ENCODE assay signal across 8 cellular contexts in the genomic region with DNA sequence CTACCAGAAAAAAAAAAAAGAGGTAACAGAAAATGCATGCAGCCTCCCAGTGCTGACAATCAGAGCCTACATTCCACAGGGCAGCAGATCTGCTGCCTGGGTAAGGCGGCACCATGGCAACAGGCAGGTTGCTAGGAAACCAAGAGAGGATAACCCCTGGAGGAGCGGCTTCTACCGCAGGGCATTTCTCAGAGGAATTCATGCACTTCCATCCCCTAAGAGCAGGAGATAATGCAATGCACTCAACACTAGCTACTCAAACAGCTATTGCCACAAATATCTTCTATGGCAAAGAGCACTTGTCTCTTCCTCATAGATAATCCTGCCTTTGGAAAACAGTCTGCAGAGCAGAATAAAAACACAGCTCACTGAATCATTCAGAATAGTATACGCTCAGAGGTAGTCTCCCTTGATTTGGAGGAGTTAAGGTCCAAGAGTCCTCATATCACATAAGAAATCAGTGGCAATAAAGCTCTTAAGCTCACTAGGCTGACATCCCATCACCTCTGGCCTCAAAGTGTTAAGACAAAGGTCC. TPM values are rescaled to one million over a fixed set of nuclear protein-coding genes. Genes with fewer than 3 reads are reported as not detected.
A peak's percentile ranks its signal among the peaks of the same experiment; 100 is the strongest.
DNase-seq lines count a peak whose midpoint lies in the region; ATAC-seq lines count a peak whose summit lies in the region.

No MANE protein-coding gene starts in this region.

- H3K4me3 ChIP-seq in SJCRH30 (no peak overlapping the region), neuron (ENCODE audit: low read length) (peak overlapping the region; percentile 0)

- peak; percentile 94 for DNase-seq in AG08395 (ENCODE audit: low spot score)
- peak; percentile 73 for DNase-seq in HT-29 (ENCODE audit: low spot score)
- DNase-seq in SJCRH30, result peak; percentile 83 to 89
- peak; percentile 99 for DNase-seq in fibroblast of gingiva (ENCODE audit: low read depth)
- no peak for DNase-seq in activated gamma-delta T cell treated with Interleukin-2 at 50 U/mL for 16 hours

- ATAC-seq in GM21447 (IDR thresholded peaks at IDR 0.05; ENCODE audit: unreplicated experiment) (no peak), GM18520 (IDR thresholded peaks at IDR 0.05; ENCODE audit: unreplicated experiment) (no peak)

- no peak overlapping the region for H2AFZ ChIP-seq in neuron (ENCODE audit: low read depth, low read length)

- no peak overlapping the region for H3K27ac ChIP-seq in SJCRH30

- no peaks in the 10 kb centered on the region for H3K9me3 ChIP-seq in SJCRH30 (replicated peaks)
- H3K9me3 ChIP-seq in neuron (ENCODE audit: low read length), result no peaks in the 10 kb centered on the region

- H3K36me3 ChIP-seq in SJCRH30 (no peaks in the 10 kb centered on the region), neuron (ENCODE audit: insufficient read depth, low read length) (peaks cover 2% of the 10 kb centered on the region)

- H3K27me3 ChIP-seq in SJCRH30 (no peaks in the 10 kb centered on the region), neuron (ENCODE audit: insufficient read depth, low read length) (no peaks in the 10 kb centered on the region)

- H3K4me1 ChIP-seq in SJCRH30 (peaks cover 23% of the 10 kb centered on the region), neuron (ENCODE audit: insufficient read depth, low read length) (peaks cover 80% of the 10 kb centered on the region)

RNA-seq across cellular contexts. Expression of gene PSAP, which starts 10.8 kb away (rescaled TPM):
- 548 and 565 TPM in 2 replicates for total RNA-seq in HT-29 (2014; rRNA removed; shearing (Covaris generic))
- 172 and 181 TPM in 2 replicates for total RNA-seq in SJCRH30 (2014; rRNA removed; shearing (Covaris generic))
